In the genomic region with DNA sequence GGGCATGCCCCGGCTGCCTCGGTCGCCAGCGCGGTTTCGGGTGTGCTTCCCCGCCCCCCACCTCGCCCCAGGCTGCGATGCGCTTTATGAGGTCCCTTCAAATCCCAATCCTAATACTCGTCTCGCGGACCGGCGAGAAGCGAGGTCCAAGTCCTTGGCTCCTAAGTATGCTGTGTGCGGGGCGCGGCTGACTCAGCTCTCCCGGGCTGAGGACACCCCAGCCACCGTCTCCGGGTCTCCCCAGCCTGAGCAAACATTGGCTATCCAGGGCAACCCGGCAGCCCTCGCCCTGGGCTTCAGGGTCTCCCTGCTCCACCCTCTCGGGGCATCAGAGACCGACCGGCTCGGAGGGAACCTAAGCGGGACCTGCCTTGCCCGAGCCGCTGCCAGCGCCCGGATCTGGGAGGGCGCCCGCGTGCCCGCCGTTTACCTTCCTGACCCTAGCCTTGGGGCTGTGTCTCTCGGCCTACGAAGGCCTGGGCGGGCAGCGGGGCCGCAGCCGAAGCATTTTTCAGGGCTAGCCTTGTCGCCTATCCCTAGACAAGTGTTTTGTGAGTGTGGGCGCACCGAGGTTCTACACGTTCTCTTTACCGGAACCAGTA, we compare ENCODE assay signal across 9 cellular contexts. TPM values are rescaled to one million over a fixed set of nuclear protein-coding genes. Genes with fewer than 3 reads are reported as not detected.
A peak's percentile ranks its signal among the peaks of the same experiment; 100 is the strongest.
DNase-seq lines count a peak whose midpoint lies in the region; ATAC-seq and TF ChIP-seq lines count a peak whose summit lies in the region.
"Had no signal": no experiment of that assay in that cellular context is flagged by ENCODE, and none has a peak within 500 bp of the region (broad histone marks: within the 10 kb centered on the region; RNA-seq: fewer than 3 reads in every experiment).

No MANE protein-coding gene starts in this region.

- CTCF ChIA-PET in activated CD4-positive, alpha-beta memory T cell treated with anti-CD3 and anti-CD28 coated beads for 36 hours (lab: Charles Lee), result interaction anchor here (0.8 to 2.3 kb wide), 3 partner anchors 30 to 77 kb away, joined by 3 to 8 read pairs (median 3); no protein-coding TSS in a partner anchor

- H3K9ac ChIP-seq in MM.1S (ENCODE audit: low read length), result peak overlapping the region; percentile 88

- H3K27me3 ChIP-seq in MM.1S (replicated peaks; ENCODE audit: insufficient read depth, low read length), result no peaks in the 10 kb centered on the region

- peak; percentile 23 for ATAC-seq in GM19438 (IDR thresholded peaks at IDR 0.05; ENCODE audit: low read depth, unreplicated experiment)
- ATAC-seq in GM21360 (IDR thresholded peaks at IDR 0.05; ENCODE audit: unreplicated experiment), result no peak

- WGBS in mesodermal cell (ENCODE audit: insufficient coverage in 2 of 2), 2 experiments, result 0 to 1% methylated on average over 41 of the region's 49 CpGs

- H3K4me2 ChIP-seq in MM.1S (ENCODE audit: low read depth, low read length), result peak overlapping the region; percentile 71

- peak overlapping the region; percentile 82; the same call in 1 of the 2 replicates for H3K27ac ChIP-seq in MM.1S (ENCODE audit: low read length)
- H3K27ac ChIP-seq in mesodermal cell (ENCODE audit: low read depth, low read length, severe bottlenecking), result no peak overlapping the region
- peak overlapping the region; percentile 99 for H3K27ac ChIP-seq in substantia nigra (ENCODE audit: low read depth, low read length, poor library complexity, severe bottlenecking)

- TF ChIP-seq CTCF in MM.1S (IDR thresholded peaks at IDR 0.05; ENCODE audit: low read length), result no peak
- no peak for TF ChIP-seq CTCF in endothelial cell (IDR thresholded peaks at IDR 0.05; ENCODE audit: unreplicated experiment)

- H3K9me3 ChIP-seq in MM.1S (replicated peaks; ENCODE audit: insufficient read depth, low read length), result no peaks in the 10 kb centered on the region
- no peaks in the 10 kb centered on the region for H3K9me3 ChIP-seq in mesodermal cell (ENCODE audit: control insufficient read depth, low read length)

- H3K4me1 Mint-ChIP-seq in activated CD4-positive, alpha-beta memory T cell treated with anti-CD3 and anti-CD28 coated beads for 36 hours (ENCODE audit: low read depth), result peaks cover 44% of the 10 kb centered on the region
- peaks cover 37% of the 10 kb centered on the region for H3K4me1 Mint-ChIP-seq in endothelial cell (ENCODE audit: unreplicated experiment)

- no peaks in the 10 kb centered on the region for H3K27me3 Mint-ChIP-seq in activated CD4-positive, alpha-beta memory T cell treated with anti-CD3 and anti-CD28 coated beads for 36 hours
- H3K27me3 Mint-ChIP-seq in endothelial cell (ENCODE audit: unreplicated experiment), result peaks cover 11% of the 10 kb centered on the region

- H3K4me1 ChIP-seq in MM.1S (ENCODE audit: low read length), result peaks cover 52% of the 10 kb centered on the region
- H3K4me1 ChIP-seq in mesodermal cell (ENCODE audit: control insufficient read depth, insufficient read depth, low read length, poor library complexity, severe bottlenecking), result peaks cover 21% of the 10 kb centered on the region

- peaks cover 24% of the 10 kb centered on the region for H3F3A ChIP-seq in MM.1S (ENCODE audit: insufficient read depth, low read length)

- H3K4me3 Mint-ChIP-seq in activated CD4-positive, alpha-beta memory T cell treated with anti-CD3 and anti-CD28 coated beads for 36 hours, result peak overlapping the region; percentile 89
- H3K4me3 Mint-ChIP-seq in endothelial cell (ENCODE audit: unreplicated experiment), result peak overlapping the region; percentile 97

- H3K9me3 Mint-ChIP-seq in activated CD4-positive, alpha-beta memory T cell treated with anti-CD3 and anti-CD28 coated beads for 36 hours, result no peaks in the 10 kb centered on the region
- H3K9me3 Mint-ChIP-seq in endothelial cell (ENCODE audit: unreplicated experiment), result no peaks in the 10 kb centered on the region

- H4K20me1 ChIP-seq in MM.1S (ENCODE audit: insufficient read depth, low read length), result peaks cover 15% of the 10 kb centered on the region; the same call in 1 of the 2 replicates

- H3K36me3 Mint-ChIP-seq in activated CD4-positive, alpha-beta memory T cell treated with anti-CD3 and anti-CD28 coated beads for 36 hours, result peaks cover 42% of the 10 kb centered on the region
- H3K36me3 Mint-ChIP-seq in endothelial cell (ENCODE audit: low read depth, unreplicated experiment), result peaks cover 27% of the 10 kb centered on the region

- peak overlapping the region; percentile 94 for H3K27ac Mint-ChIP-seq in activated CD4-positive, alpha-beta memory T cell treated with anti-CD3 and anti-CD28 coated beads for 36 hours
- no peak overlapping the region for H3K27ac Mint-ChIP-seq in endothelial cell (ENCODE audit: unreplicated experiment)

- POLR2A ChIA-PET in activated CD4-positive, alpha-beta memory T cell treated with anti-CD3 and anti-CD28 coated beads for 36 hours (lab: Charles Lee), result interaction anchor here (1.4 to 2.6 kb wide), 5 partner anchors 24 to 104 kb away, joined by 3 to 10 read pairs (median 4); no protein-coding TSS in a partner anchor

- peaks cover 60% of the 10 kb centered on the region for H3K79me2 ChIP-seq in MM.1S (ENCODE audit: low read length)

- H2AFZ ChIP-seq in MM.1S (ENCODE audit: low read length), result peak overlapping the region; percentile 55

- H3K36me3 ChIP-seq in MM.1S (replicated peaks; ENCODE audit: insufficient read depth, low read length), result 0 out of 2 replicates have a peak, but pooled peaks cover 4% of the 10 kb centered on the region
- peaks cover 22% of the 10 kb centered on the region for H3K36me3 ChIP-seq in mesodermal cell (ENCODE audit: control insufficient read depth, insufficient read depth, low read length)

- intact Hi-C loops in activated CD4-positive, alpha-beta memory T cell treated with anti-CD3 and anti-CD28 coated beads for 36 hours (cut with micrococcal nuclease), result loop anchor here (2.0 to 10.0 kb wide), 4 partner anchors 103 to 1347 kb away; partner anchors contain the start of genes ARF1 and PARP1

- no peaks in the 10 kb centered on the region for H3K9me2 ChIP-seq in MM.1S (replicated peaks; ENCODE audit: insufficient read depth, low read length)

- DNase-seq in C1 segment of cervical spinal cord (lab: John Stamatoyannopoulos, UW) (peak in 10 of 14 donors; percentile 72 to 87 (median 78)), MM.1S (peak; percentile 58), endothelial cell (ENCODE audit: low spot score) (peak; percentile 45), substantia nigra (lab: John Stamatoyannopoulos, UW) (peak in 37 of 49 donors; percentile 31 to 84 (median 68))
- peak; percentile 63 for DNase-seq in activated CD4-positive, alpha-beta memory T cell treated with anti-CD3 and anti-CD28 coated beads for 36 hours

- H3K4me3 ChIP-seq in MM.1S (ENCODE audit: low read length), result peak overlapping the region; percentile 95
- H3K4me3 ChIP-seq in mesodermal cell (ENCODE audit: extremely low read depth, insufficient read depth, low read length, poor library complexity, severe bottlenecking), result peak overlapping the region; percentile 73
- H3K4me3 ChIP-seq: K562 had no signal

RNA-seq across cellular contexts. Expression of gene ITPKB, which starts 1.2 kb away (rescaled TPM):
- 10 to 100 TPM; 37.5 to 38.5 TPM for total RNA-seq in activated CD4-positive, alpha-beta memory T cell treated with anti-CD3 and anti-CD28 coated beads for 36 hours
- total RNA-seq in endothelial cell (ENCODE audit: unreplicated experiment), result 144 TPM
- 20.5 TPM for polyA plus RNA-seq in mesodermal cell (2013, experiment 1 of 2)
- 14.3 TPM for polyA plus RNA-seq in mesodermal cell (2013, experiment 2 of 2)
